ENCODE assay signal across 17 cellular contexts in the genomic region with DNA sequence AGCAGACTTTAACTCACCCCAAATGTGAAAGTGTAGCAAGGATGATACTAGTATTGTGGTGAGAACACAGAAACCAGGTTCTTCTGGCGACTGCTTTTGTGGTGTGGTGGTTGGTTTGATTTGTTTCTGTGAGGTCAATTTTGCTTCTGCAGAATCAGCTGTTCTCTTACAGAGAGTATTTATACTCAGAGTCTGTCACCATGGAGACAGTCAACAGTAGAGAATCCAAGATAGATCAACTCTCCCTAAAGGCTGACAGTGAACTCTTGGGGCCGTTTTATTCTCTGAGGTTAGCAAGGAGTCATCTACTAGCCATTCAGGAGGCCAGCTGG. TPM values are rescaled to one million over a fixed set of nuclear protein-coding genes. Genes with fewer than 3 reads are reported as not detected.
A peak's percentile ranks its signal among the peaks of the same experiment; 100 is the strongest.
DNase-seq lines count a peak whose midpoint lies in the region; ATAC-seq and TF ChIP-seq lines count a peak whose summit lies in the region.
"Had no signal": no experiment of that assay in that cellular context is flagged by ENCODE, and none has a peak within 500 bp of the region (broad histone marks: within the 10 kb centered on the region; RNA-seq: fewer than 3 reads in every experiment).

Gene CFAP107, plus strand, starts transcription at position 209 of the 332 bp plus-strand sequence. CDS start 231 bp downstream, outside the sequence.

- ATAC-seq in foreskin keratinocyte (no peak), sciatic nerve (no peak)
- ATAC-seq: activated CD4-positive, CD25-positive, alpha-beta regulatory T cell treated with anti-CD3 and anti-CD28 coated beads, Interleukin-2, amount 50 U/mL, for 24 hours; left colon had no signal

- H3K4me1 ChIP-seq in foreskin keratinocyte = no peaks in the 10 kb centered on the region
- H3K4me1 ChIP-seq: BLaER1 treated with 17β-estradiol and CSF1 and Interleukin-3, amounts not matched to agents 10 nM and 100 nM; colonic mucosa; tibial nerve had no signal

- TF ChIP-seq CTCF in AG10803 (conservative IDR thresholded peaks at IDR 0.05; ENCODE audit: low read length) (no peak), GM12865 (IDR thresholded peaks at IDR 0.05; ENCODE audit: insufficient read depth, low read depth, low read length, missing control alignments) (no peak), foreskin keratinocyte (conservative IDR thresholded peaks at IDR 0.05) (no peak)

- intact Hi-C loops in sciatic nerve (cut with DNase I) = no loop called here

- H3K27me3 ChIP-seq in foreskin keratinocyte = no peaks in the 10 kb centered on the region
- H3K27me3 ChIP-seq: BLaER1 treated with 17β-estradiol and CSF1 and Interleukin-3, amounts not matched to agents 10 nM and 100 nM; colonic mucosa; tibial nerve had no signal

- DNase-seq in AG10803 (ENCODE audit: low read depth) (peak; percentile 75), GM12865 (ENCODE audit: low read depth) (peak; percentile 65), NCI-H774 (lab: John Stamatoyannopoulos, UW) (peak; percentile 2), fibroblast of peridontal ligament (ENCODE audit: extremely low read depth) (peak; percentile 37), foreskin keratinocyte (no peak), sciatic nerve (ENCODE audit: low spot score) (no peak), LoVo (ENCODE audit: low spot score) (no peak), GM19238 (ENCODE audit: insufficient read length, low spot score) (no peak)
- DNase-seq: activated T-cell treated with anti-CD3 and anti-CD28 coated beads, Interleukin-2, amount 50 U/mL, for 1 hour; colonic mucosa; EL; left colon; NCI-H2227 treated with DMSO at 0.1 percent for 48 hours had no signal

- H3K4me3 ChIP-seq in AG10803 (ENCODE audit: low read length) = peak within 1 kb of the TSS; percentile 5; the same call in 1 of the 2 replicates
- H3K4me3 ChIP-seq in GM12865 (ENCODE audit: low read depth, low read length) = no peak within 1 kb of the TSS
- H3K4me3 ChIP-seq: BLaER1 treated with 17β-estradiol and CSF1 and Interleukin-3, amounts not matched to agents 10 nM and 100 nM; colonic mucosa; tibial nerve had no signal

- H3K27ac ChIP-seq in foreskin keratinocyte = no peak within 1 kb of the TSS
- H3K27ac ChIP-seq: BLaER1 treated with 17β-estradiol and CSF1 and Interleukin-3, amounts not matched to agents 10 nM and 100 nM; colonic mucosa; tibial nerve had no signal

RNA-seq across cellular contexts. Expression of gene CFAP107, which starts in this region (rescaled TPM):
- not detected in 2 replicates for total RNA-seq in foreskin keratinocyte
- not detected in 2 replicates for polyA plus RNA-seq in foreskin keratinocyte
- total RNA-seq in sciatic nerve = not detected
- total RNA-seq: colonic mucosa, left colon, MCF 10A, tibial nerve had no signal

Comparison
In these comparisons a context has a peak if more than half of its experiments do, and no peak if none do; other contexts are left out.
1. DNase-seq: peak in AG10803 (single experiment), GM12865 (single experiment), NCI-H774 (single experiment) and fibroblast of peridontal ligament (single experiment); none in foreskin keratinocyte (0 of 2), sciatic nerve (single experiment), LoVo (single experiment) and GM19238 (single experiment).